8 cellular contexts compared by ENCODE assay signal in the genomic region with DNA sequence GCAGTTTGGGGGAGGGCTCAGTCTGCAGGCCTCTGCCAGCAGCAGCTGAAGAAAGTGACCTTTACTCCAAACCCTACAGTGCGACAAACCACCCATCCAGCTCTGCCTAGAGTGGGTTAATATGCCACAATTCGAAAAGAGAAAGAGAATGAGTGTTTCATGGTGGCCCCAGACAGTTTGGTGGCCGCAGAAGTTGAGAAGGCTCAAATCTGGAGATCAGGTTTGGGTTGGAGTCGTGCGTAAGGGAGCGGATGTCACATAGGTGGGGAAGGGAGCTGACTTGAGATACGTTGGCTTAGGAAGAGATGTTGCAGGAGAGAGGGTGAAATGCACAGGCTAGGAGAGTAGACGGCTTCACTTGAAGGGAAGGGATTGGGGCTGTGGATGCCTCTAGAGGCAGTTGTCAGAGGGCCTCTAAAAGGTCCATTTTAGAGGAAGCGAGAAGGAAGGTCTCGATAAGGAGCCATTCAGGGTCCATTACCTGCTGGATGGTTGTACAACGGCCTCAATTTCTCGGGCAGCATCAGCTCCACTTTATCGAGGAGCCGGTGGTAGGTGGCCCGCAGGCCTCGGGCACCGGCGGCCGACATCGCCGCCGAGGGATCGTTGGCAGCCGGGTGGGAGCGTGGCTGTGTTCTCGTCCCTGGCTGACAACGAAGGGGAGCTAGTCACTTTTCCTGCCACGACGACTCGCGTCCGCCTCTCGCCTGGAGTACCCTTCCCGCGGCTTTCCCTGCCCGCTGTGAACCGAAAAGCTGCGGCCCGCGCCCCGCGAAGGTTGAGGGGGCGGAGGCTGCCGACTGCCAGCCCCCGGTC. TPM values are rescaled to one million over a fixed set of nuclear protein-coding genes. Genes with fewer than 3 reads are reported as not detected.
DNase-seq lines count a peak whose midpoint lies in the region; FAIRE-seq and TF ChIP-seq lines count a peak whose summit lies in the region.

No MANE protein-coding gene starts in this region.

- H3K27me3 ChIP-seq in HAP-1 (ENCODE audit: low read depth): no peaks in the 10 kb centered on the region
- H3K27me3 ChIP-seq in keratinocyte (ENCODE audit: control insufficient read depth, extremely low read depth, insufficient read depth, low read length): no peaks in the 10 kb centered on the region

- peaks cover 16% of the 10 kb centered on the region for H3K36me3 Mint-ChIP-seq in MCF 10A (ENCODE audit: insufficient read depth, unreplicated experiment)

- no peaks in the 10 kb centered on the region for H3K27me3 Mint-ChIP-seq in MCF 10A (ENCODE audit: insufficient read depth, unreplicated experiment)

- peak overlapping the region; percentile 95 for H3K4me2 ChIP-seq in keratinocyte (ENCODE audit: control insufficient read depth, extremely low read depth, insufficient read depth, low read depth, low read length)

- peaks cover 65% of the 10 kb centered on the region for H3K79me2 ChIP-seq in keratinocyte (ENCODE audit: control insufficient read depth, insufficient read depth, low read length)

- no peaks in the 10 kb centered on the region for H3K9me3 Mint-ChIP-seq in MCF 10A (ENCODE audit: unreplicated experiment)

- POLR2A ChIA-PET in MCF 10A (lab: Yijun Ruan, JAX): interaction anchor here (0.6 to 10.7 kb wide), 66 partner anchors 7 to 1432 kb away, joined by 3 to 175 read pairs (median 4); a partner anchor contains a TSS

- dilution Hi-C loops in keratinocyte (cut with MboI; ENCODE audit: extremely low pct_ligation_motif_present, low sequenced_read_pairs): no loop called here

- no peaks in the 10 kb centered on the region for H4K20me1 ChIP-seq in keratinocyte (ENCODE audit: control insufficient read depth, extremely low read depth, insufficient read depth, low read length)

- no peaks in the 10 kb centered on the region for H3K36me3 ChIP-seq in HAP-1 (replicated peaks)
- H3K36me3 ChIP-seq in keratinocyte (ENCODE audit: control insufficient read depth in 2 of 2, extremely low read depth in 1 of 2, insufficient read depth in 2 of 2, low read length in 2 of 2): no peaks in the 10 kb centered on the region

- in situ Hi-C loops in HAP-1 (cut with MboI; ENCODE audit: low sequenced_read_pairs): no loop called here

- H3K27ac ChIP-seq in keratinocyte (ENCODE audit: control insufficient read depth, insufficient read depth, low read length): peak overlapping the region; percentile 96

- H3K4me1 ChIP-seq in HAP-1 (peaks cover 10% of the 10 kb centered on the region; the same call in 1 of the 2 replicates), keratinocyte (ENCODE audit: control insufficient read depth, extremely low read depth, insufficient read depth, low read length) (peaks cover 3% of the 10 kb centered on the region)

- H3K4me3 ChIP-seq in HAP-1 (peak overlapping the region; percentile 71), keratinocyte (ENCODE audit: control insufficient read depth in 2 of 3, extremely low read depth in 1 of 3, insufficient read depth in 2 of 3, low read depth in 1 of 3, low read length in 3 of 3) (peak overlapping the region; percentile 83 to 94 (median 87))

- intact Hi-C loops in MCF 10A (cut with micrococcal nuclease): loop anchor here (1.0 to 2.0 kb wide), 6 partner anchors 13 to 220 kb away; a partner anchor contains a TSS

- peak overlapping the region; percentile 53 for H2AFZ ChIP-seq in keratinocyte (ENCODE audit: control insufficient read depth, low read length)

- FAIRE-seq in keratinocyte (lab: Jason Lieb, UNC): no peak

- peak overlapping the region; percentile 92 for H3K9ac ChIP-seq in keratinocyte (ENCODE audit: control insufficient read depth, extremely low read depth, insufficient read depth, low read length)

- H3K4me3 Mint-ChIP-seq in MCF 10A (ENCODE audit: unreplicated experiment): peak overlapping the region; percentile 81

- H3K4me1 Mint-ChIP-seq in MCF 10A (ENCODE audit: insufficient read depth, unreplicated experiment): peaks cover 18% of the 10 kb centered on the region

- no peaks in the 10 kb centered on the region for H3K9me3 ChIP-seq in HAP-1
- H3K9me3 ChIP-seq in keratinocyte (ENCODE audit: control insufficient read depth, low read depth, low read length): no peaks in the 10 kb centered on the region

- H3K27ac Mint-ChIP-seq in MCF 10A (ENCODE audit: low read depth, unreplicated experiment): peak overlapping the region; percentile 85

- CTCF ChIA-PET in MCF 10A (lab: Yijun Ruan, JAX): interaction anchor here (0.6 to 2.0 kb wide), 12 partner anchors 13 to 387 kb away, joined by 3 to 7 read pairs (median 4); a partner anchor contains a TSS

- no peak for TF ChIP-seq CTCF in MCF 10A (IDR thresholded peaks at IDR 0.05; ENCODE audit: unreplicated experiment)
- TF ChIP-seq CTCF in keratinocyte (optimal IDR thresholded peaks at IDR 0.05 in 1 of 3, IDR thresholded peaks at IDR 0.05 in 1 of 3, conservative IDR thresholded peaks at IDR 0.05 in 1 of 3; ENCODE audit: extremely low read depth in 1 of 3, insufficient read depth in 2 of 3, low read length in 3 of 3): peak in 1 of 3 experiments; percentile 9

- DNase-seq in NCI-H1417 (lab: John Stamatoyannopoulos, UW) (peak in 2 of 3 experiments; percentile 80 to 90), NCI-H1417 treated with DMSO at 0.1 percent for 48 hours (lab: John Stamatoyannopoulos, UW) (no peak), HAP-1 (ENCODE audit: low spot score in 2 of 2) (peak; percentile 32 to 37), LoVo (ENCODE audit: low spot score) (peak; percentile 43), SW480 (ENCODE audit: low spot score) (peak; percentile 79), MCF 10A (ENCODE audit: unreplicated experiment) (peak; percentile 59), keratinocyte (ENCODE audit: low read depth, low spot score) (no peak)
- DNase-seq in stimulated activated CD4-positive, alpha-beta T cell treated with anti-CD3 and anti-CD28 coated beads, Interleukin-15, amount 100 ng/mL, for 48 hours (ENCODE audit: low read depth in 2 of 2): peak; percentile 5 to 17

- TSS peak; percentile 49 for BruUV-seq in MCF 10A (replicated peaks; lab: Mats Ljungman, UMichigan)

- H3K9me1 ChIP-seq in keratinocyte (ENCODE audit: control insufficient read depth, extremely low read depth, insufficient read depth, low read length): no peaks in the 10 kb centered on the region

RNA-seq across cellular contexts. Expression of a gene that starts 1.0 kb away (rescaled TPM):
- total RNA-seq in MCF 10A (2022): 57.2 and 60.8 TPM in 2 replicates
- 70.0 to 109 TPM (median 78.6 TPM) in 3 replicates for polyA plus RNA-seq in keratinocyte
- 92.4 TPM for polyA plus RNA-seq in keratinocyte (2011; ENCODE audit: low read depth)
- 94.8 and 196 TPM in 2 replicates for polyA plus RNA-seq in keratinocyte (2011; cell fraction: cytosol; rRNA removed)
- 74.5 and 77.5 TPM in 2 replicates for polyA plus RNA-seq in keratinocyte (2011; cell fraction: nucleus; rRNA removed)
- 33.8 and 54.2 TPM in 2 replicates for polyA plus RNA-seq in keratinocyte (2012; ENCODE audit: low replicate concordance)
- polyA minus RNA-seq in keratinocyte: 25.5 to 201 TPM (median 124 TPM) in 3 replicates
- polyA minus RNA-seq in keratinocyte (2011; cell fraction: cytosol; rRNA and poly(A)+ RNA removed): 54.7 TPM
- 52.5 and 99.5 TPM in 2 replicates for polyA minus RNA-seq in keratinocyte (2011; cell fraction: nucleus; rRNA and poly(A)+ RNA removed)

RNA-seq across cellular contexts. Expression of a gene that starts 1.4 kb away (rescaled TPM):
- total RNA-seq in MCF 10A (2022): 105 and 108 TPM in 2 replicates
- polyA plus RNA-seq in keratinocyte: 27.1 to 61.6 TPM (median 36.2 TPM) in 3 replicates
- polyA plus RNA-seq in keratinocyte (2011; ENCODE audit: low read depth): 9.5 TPM
- polyA plus RNA-seq in keratinocyte (2011; cell fraction: cytosol; rRNA removed): 33.4 and 47.1 TPM in 2 replicates
- 9.5 and 17.1 TPM in 2 replicates for polyA plus RNA-seq in keratinocyte (2011; cell fraction: nucleus; rRNA removed)
- polyA plus RNA-seq in keratinocyte (2012; ENCODE audit: low replicate concordance): 32.1 and 42.4 TPM in 2 replicates
- 3.1 to 9.3 TPM (median 9.0 TPM) in 3 replicates for polyA minus RNA-seq in keratinocyte
- polyA minus RNA-seq in keratinocyte (2011; cell fraction: cytosol; rRNA and poly(A)+ RNA removed): 25.7 TPM
- polyA minus RNA-seq in keratinocyte (2011; cell fraction: nucleus; rRNA and poly(A)+ RNA removed): 2.1 TPM in 2 replicates

RNA-seq across cellular contexts. Expression of a gene that starts 21.5 kb away (rescaled TPM):
- total RNA-seq in MCF 10A (2022): 0.12 and 0.35 TPM in 2 replicates
- polyA plus RNA-seq in keratinocyte: 0.04 to 0.10 TPM in 2 of 3 replicates, not detected in the other
- not detected for polyA plus RNA-seq in keratinocyte (2011; ENCODE audit: low read depth)
- polyA plus RNA-seq in keratinocyte (2011; cell fraction: cytosol; rRNA removed): 0.12 TPM in 1 of 2 replicates, not detected in the other
- polyA plus RNA-seq in keratinocyte (2011; cell fraction: nucleus; rRNA removed): 0.04 TPM in 1 of 2 replicates, not detected in the other
- polyA plus RNA-seq in keratinocyte (2012; ENCODE audit: low replicate concordance): 0.03 TPM in 1 of 2 replicates, not detected in the other
- 0.03 to 0.13 TPM (median 0.13 TPM) in 3 replicates for polyA minus RNA-seq in keratinocyte
- polyA minus RNA-seq in keratinocyte (2011; cell fraction: cytosol; rRNA and poly(A)+ RNA removed): not detected
- not detected in 2 replicates for polyA minus RNA-seq in keratinocyte (2011; cell fraction: nucleus; rRNA and poly(A)+ RNA removed)

Comparison
In these comparisons a context has a peak if more than half of its experiments do, and no peak if none do; other contexts are left out.
1. DNase-seq: peak in NCI-H1417 (2 of 3), HAP-1 (2 of 2), LoVo (single experiment), SW480 (single experiment), MCF 10A (single experiment) and stimulated activated CD4-positive, alpha-beta T cell treated with anti-CD3 and anti-CD28 coated beads, Interleukin-15, amount 100 ng/mL, for 48 hours (2 of 2); none in NCI-H1417 treated with DMSO at 0.1 percent for 48 hours (single experiment) and keratinocyte (single experiment).